ENCODE assay signal across 16 cellular contexts in the genomic region with DNA sequence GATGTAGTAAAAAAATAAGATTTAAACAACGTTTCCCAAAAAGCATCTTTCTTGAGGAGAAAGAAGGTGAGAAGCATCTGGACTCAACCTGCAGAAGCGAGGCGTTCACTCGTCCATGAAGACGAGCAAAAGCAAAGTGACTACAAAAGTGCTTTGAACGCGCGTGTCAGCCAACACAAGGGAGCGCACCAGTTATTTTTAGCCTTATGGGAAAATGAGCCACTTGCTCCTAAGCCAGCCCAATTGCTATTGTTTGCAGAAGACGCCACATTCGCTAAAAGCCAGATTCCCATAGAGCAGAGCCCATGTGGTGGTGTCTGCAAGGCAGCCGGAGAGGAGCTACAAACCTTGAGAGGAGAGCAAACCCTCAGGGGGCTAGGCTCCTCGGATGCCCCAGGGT.
DNase-seq lines count a peak whose midpoint lies in the region; ATAC-seq lines count a peak whose summit lies in the region.
"Had no signal": no experiment of that assay in that cellular context is flagged by ENCODE, and none has a peak within 500 bp of the region (broad histone marks: within the 10 kb centered on the region; RNA-seq: fewer than 3 reads in every experiment).

No MANE protein-coding gene starts in this region.

- ATAC-seq in Right ventricle myocardium superior (ENCODE audit: poor library complexity): peak; percentile 32
- no peak for ATAC-seq in Right ventricle myocardium inferior
- no peak for ATAC-seq in HG03342 (IDR thresholded peaks at IDR 0.05; ENCODE audit: unreplicated experiment)
- ATAC-seq in T-helper 17 cell: no peak
- ATAC-seq: activated CD8-positive, alpha-beta T cell treated with anti-CD3 and anti-CD28 coated beads, Interleukin-2, amount 10 ng/mL, durations not matched to agents 7 days and 5 days had no signal

- intact Hi-C loops in Right ventricle myocardium superior (cut with DNase I): loop anchor here (5.0 kb wide), 1 partner anchor 79 kb away; no protein-coding TSS in a partner anchor
- intact Hi-C loops in Right ventricle myocardium inferior (cut with DNase I): loop anchor here (5.0 kb wide), 2 partner anchors 59 to 79 kb away; no protein-coding TSS in a partner anchor

- H3K4me1 Mint-ChIP-seq in T-helper 17 cell: peaks cover 24% of the 10 kb centered on the region

- DNase-seq in Right ventricle myocardium superior: no peak
- no peak for DNase-seq in Right ventricle myocardium inferior (ENCODE audit: missing footprints)
- DNase-seq in globus pallidus (ENCODE audit: low spot score): peak; percentile 78
- DNase-seq in occipital lobe (lab: John Stamatoyannopoulos, UW): peak; percentile 64
- no peak for DNase-seq in NCI-H1436 (lab: John Stamatoyannopoulos, UW)
- no peak for DNase-seq in HT-29 (ENCODE audit: low spot score)
- DNase-seq in T-helper 17 cell: no peak
- DNase-seq: ACHN; activated CD8-positive, alpha-beta T cell treated with anti-CD3 and anti-CD28 coated beads, Interleukin-2, amount 10 ng/mL, durations not matched to agents 7 days and 5 days; activated gamma-delta T cell; DMS 273 treated with DMSO at 0.1 percent for 48 hours; NCI-H82; SHP77; trophoblast cell had no signal

- no peaks in the 10 kb centered on the region for H3K27me3 Mint-ChIP-seq in T-helper 17 cell

- H3K4me3 Mint-ChIP-seq in T-helper 17 cell: no peak overlapping the region
- H3K4me3 Mint-ChIP-seq: activated CD8-positive, alpha-beta T cell treated with anti-CD3 and anti-CD28 coated beads, Interleukin-2, amount 10 ng/mL, durations not matched to agents 7 days and 5 days had no signal

- no peak overlapping the region for H3K27ac Mint-ChIP-seq in T-helper 17 cell
- H3K27ac Mint-ChIP-seq: activated CD8-positive, alpha-beta T cell treated with anti-CD3 and anti-CD28 coated beads, Interleukin-2, amount 10 ng/mL, durations not matched to agents 7 days and 5 days had no signal

- no peaks in the 10 kb centered on the region for H3K36me3 Mint-ChIP-seq in T-helper 17 cell (ENCODE audit: low read depth)

- H3K9me3 ChIP-seq in T-helper 17 cell (ENCODE audit: control insufficient read depth, low read length, poor library complexity, severe bottlenecking): no peaks in the 10 kb centered on the region
- H3K9me3 ChIP-seq: esophagus muscularis mucosa had no signal

Comparison
In these comparisons a context has a peak if more than half of its experiments do, and no peak if none do; other contexts are left out.
1. DNase-seq: peak in globus pallidus (single experiment) and occipital lobe (single experiment); none in Right ventricle myocardium superior (single experiment), Right ventricle myocardium inferior (single experiment), NCI-H1436 (single experiment), HT-29 (single experiment) and T-helper 17 cell (0 of 3).